ENCODE assay signal across 8 cellular contexts in genomic region chr14:23555533-23555881, GRCh38. TPM values are rescaled to one million over a fixed set of nuclear protein-coding genes. Genes with fewer than 3 reads are reported as not detected.
DNase-seq lines count a peak whose midpoint lies in the region; ATAC-seq and TF ChIP-seq lines count a peak whose summit lies in the region.

No MANE protein-coding gene starts in this region.

- no peaks in the 10 kb centered on the region for H3K9me3 ChIP-seq in HEK293 (ENCODE audit: control insufficient read depth, insufficient read depth, low read depth, low read length)
- no peaks in the 10 kb centered on the region for H3K9me3 ChIP-seq in iPS-15b (ENCODE audit: control insufficient read depth, insufficient read depth, low read length)

- intact Hi-C loops in activated CD4-positive, alpha-beta memory T cell treated with anti-CD3 and anti-CD28 coated beads for 36 hours (cut with micrococcal nuclease), result loop anchor here (1.0 to 5.0 kb wide), 3 partner anchors 86 to 268 kb away; partner anchors contain the start of genes HOMEZ, NGDN and PPP1R3E

- no peaks in the 10 kb centered on the region for H3K27me3 Mint-ChIP-seq in activated CD4-positive, alpha-beta memory T cell treated with anti-CD3 and anti-CD28 coated beads for 36 hours
- no peaks in the 10 kb centered on the region for H3K27me3 Mint-ChIP-seq in stimulated activated naive CD8-positive, alpha-beta T cell treated with anti-CD3 and anti-CD28 coated beads, Interleukin-15, amount 100 ng/mL, for 72 hours

- no peaks in the 10 kb centered on the region for H3K9me3 Mint-ChIP-seq in activated CD4-positive, alpha-beta memory T cell treated with anti-CD3 and anti-CD28 coated beads for 36 hours
- no peaks in the 10 kb centered on the region for H3K9me3 Mint-ChIP-seq in stimulated activated naive CD8-positive, alpha-beta T cell treated with anti-CD3 and anti-CD28 coated beads, Interleukin-15, amount 100 ng/mL, for 72 hours

- H3K4me3 Mint-ChIP-seq in activated CD4-positive, alpha-beta memory T cell treated with anti-CD3 and anti-CD28 coated beads for 36 hours, result peak overlapping the region; percentile 90
- peak overlapping the region; percentile 97 to 98 for H3K4me3 Mint-ChIP-seq in stimulated activated naive CD8-positive, alpha-beta T cell treated with anti-CD3 and anti-CD28 coated beads, Interleukin-15, amount 100 ng/mL, for 72 hours

- H3K36me3 Mint-ChIP-seq in activated CD4-positive, alpha-beta memory T cell treated with anti-CD3 and anti-CD28 coated beads for 36 hours, result peaks cover 10% of the 10 kb centered on the region

- no peak for ATAC-seq in stimulated activated naive CD8-positive, alpha-beta T cell treated with anti-CD3 and anti-CD28 coated beads, Interleukin-15, amount 100 ng/mL, for 72 hours

- H3K4me1 ChIP-seq in HEK293 (ENCODE audit: control insufficient read depth, insufficient read depth, low read length) (peaks cover 10% of the 10 kb centered on the region), iPS-15b (ENCODE audit: control insufficient read depth, insufficient read depth, low read length) (peaks cover 7% of the 10 kb centered on the region)

- no peaks in the 10 kb centered on the region for H3K27me3 ChIP-seq in iPS-15b (ENCODE audit: control insufficient read depth, insufficient read depth, low read length)

- no peak for DNase-seq in activated CD4-positive, alpha-beta memory T cell treated with anti-CD3 and anti-CD28 coated beads for 36 hours
- no peak for DNase-seq in stimulated activated naive CD8-positive, alpha-beta T cell treated with anti-CD3 and anti-CD28 coated beads, Interleukin-15, amount 100 ng/mL, for 72 hours
- DNase-seq in stimulated activated CD4-positive, alpha-beta T cell treated with anti-CD3 and anti-CD28 coated beads, Interleukin-2, amount 100 ng/mL, for 48 hours, result no peak
- DNase-seq in HT-29 (ENCODE audit: low spot score) (no peak), NCI-H2171 (lab: John Stamatoyannopoulos, UW) (no peak)
- DNase-seq in stimulated activated naive CD4-positive, alpha-beta T cell (lab: John Stamatoyannopoulos, UW), result no peak

- H3K36me3 ChIP-seq in HEK293 (ENCODE audit: control insufficient read depth in 2 of 2, insufficient read depth in 1 of 2, low read length in 2 of 2), result peaks cover 4 to 29% of the 10 kb centered on the region in 2 experiments; a peak in 2 of 3 replicates
- H3K36me3 ChIP-seq in iPS-15b (ENCODE audit: control insufficient read depth, insufficient read depth, low read length), result peaks cover 18% of the 10 kb centered on the region

- H3K27ac Mint-ChIP-seq in activated CD4-positive, alpha-beta memory T cell treated with anti-CD3 and anti-CD28 coated beads for 36 hours, result peak overlapping the region; percentile 93
- H3K27ac Mint-ChIP-seq in stimulated activated naive CD8-positive, alpha-beta T cell treated with anti-CD3 and anti-CD28 coated beads, Interleukin-15, amount 100 ng/mL, for 72 hours, result peak overlapping the region in 1 of 2 donors; percentile 95

- H3K4me1 Mint-ChIP-seq in activated CD4-positive, alpha-beta memory T cell treated with anti-CD3 and anti-CD28 coated beads for 36 hours (ENCODE audit: low read depth), result peaks cover 40% of the 10 kb centered on the region
- H3K4me1 Mint-ChIP-seq in stimulated activated naive CD8-positive, alpha-beta T cell treated with anti-CD3 and anti-CD28 coated beads, Interleukin-15, amount 100 ng/mL, for 72 hours, result peaks cover 58% of the 10 kb centered on the region

- CTCF ChIA-PET in HEK293 (lab: Yijun Ruan, JAX), result interaction anchor here (2.0 to 10.1 kb wide), 2 partner anchors 8 to 75 kb away, joined by 6 to 338 read pairs; no protein-coding TSS in a partner anchor
- CTCF ChIA-PET in activated CD4-positive, alpha-beta memory T cell treated with anti-CD3 and anti-CD28 coated beads for 36 hours (lab: Charles Lee), result interaction anchor here (0.6 to 11.3 kb wide), 3 partner anchors 12 to 232 kb away, joined by 3 to 223 read pairs (median 13); partner anchors contain the start of gene AP1G2

- POLR2A ChIA-PET in HEK293 (lab: Yijun Ruan, JAX), result interaction anchor here (0.6 to 1.2 kb wide), 8 partner anchors 9 to 262 kb away, joined by 3 to 10 read pairs (median 6); partner anchors contain the start of genes AP1G2, BCL2L2 and PABPN1
- POLR2A ChIA-PET in activated CD4-positive, alpha-beta memory T cell treated with anti-CD3 and anti-CD28 coated beads for 36 hours (lab: Charles Lee), result interaction anchor here (1.0 kb wide), 1 partner anchor 234 kb away, joined by 4 read pairs; no protein-coding TSS in a partner anchor

- peak overlapping the region; percentile 85 for H3K4me3 ChIP-seq in HEK293 (ENCODE audit: low read depth, low read length)
- H3K4me3 ChIP-seq in iPS-15b (ENCODE audit: low read depth, low read length), result peak overlapping the region; percentile 88

- TF ChIP-seq CTCF in HEK293 (tag by site-specific recombination; IDR thresholded peaks at IDR 0.05), result no peak

- peak overlapping the region; percentile 78 for H3K9ac ChIP-seq in iPS-15b (ENCODE audit: low read depth, low read length)

- peak overlapping the region; percentile 81; the same call in 1 of the 2 replicates for H3K27ac ChIP-seq in HEK293 (ENCODE audit: extremely low read depth, low read depth, low read length)

TF ChIP-seq in HEK293, 187 proteins besides CTCF, POLR2A, EP300 and RAD21:
- TF ChIP-seq ZNF514 (tag by site-specific recombination; IDR thresholded peaks at IDR 0.05), result no peak
- TF ChIP-seq EGR2 (tag by site-specific recombination; IDR thresholded peaks at IDR 0.05; ENCODE audit: low read depth), result no peak
- no peak for TF ChIP-seq ZEB2 (tag by site-specific recombination; IDR thresholded peaks at IDR 0.05)
- TF ChIP-seq ZNF626 (tag by site-specific recombination; IDR thresholded peaks at IDR 0.05), result no peak
- TF ChIP-seq ZNF488 (tag by site-specific recombination; IDR thresholded peaks at IDR 0.05), result no peak
- TF ChIP-seq ZNF747 (tag by site-specific recombination; IDR thresholded peaks at IDR 0.05), result no peak
- no peak for TF ChIP-seq ZNF350 (tag by site-specific recombination; IDR thresholded peaks at IDR 0.05)
TF ChIP-seq in HEK293: peak in this region for 0.

RNA-seq across cellular contexts. Expression of gene THTPA, which starts 0.6 kb away (rescaled TPM):
- 1 to 10 TPM; 7.7 to 8.2 TPM for total RNA-seq in activated CD4-positive, alpha-beta memory T cell treated with anti-CD3 and anti-CD28 coated beads for 36 hours
- total RNA-seq in HT-29 (2014; rRNA removed; shearing (Covaris generic)), result 13.5 and 30.0 TPM in 2 replicates

RNA-seq across cellular contexts. Expression of gene ZFHX2, which starts 3.9 kb away (rescaled TPM):
- total RNA-seq in activated CD4-positive, alpha-beta memory T cell treated with anti-CD3 and anti-CD28 coated beads for 36 hours, result 1 to 10 TPM; 1.2 to 1.4 TPM
- total RNA-seq in HT-29 (2014; rRNA removed; shearing (Covaris generic)), result 0.58 TPM in 1 of 2 replicates, not detected in the other

RNA-seq across cellular contexts. Expression of gene AP1G2, which starts 12.1 kb away (rescaled TPM):
- 100 to 1,000 TPM; 182 to 190 TPM for total RNA-seq in activated CD4-positive, alpha-beta memory T cell treated with anti-CD3 and anti-CD28 coated beads for 36 hours
- 67.6 and 77.9 TPM in 2 replicates for total RNA-seq in HT-29 (2014; rRNA removed; shearing (Covaris generic))

RNA-seq across cellular contexts. Expression of gene JPH4, which starts 23.1 kb away (rescaled TPM):
- under 1 TPM in 1 of 2 experiments, not detected in 1; 0.12 TPM for total RNA-seq in activated CD4-positive, alpha-beta memory T cell treated with anti-CD3 and anti-CD28 coated beads for 36 hours
- not detected in 2 replicates for total RNA-seq in HT-29 (2014; rRNA removed; shearing (Covaris generic))
